Comparison of ENCODE assay signal across 8 cellular contexts in the genomic region with DNA sequence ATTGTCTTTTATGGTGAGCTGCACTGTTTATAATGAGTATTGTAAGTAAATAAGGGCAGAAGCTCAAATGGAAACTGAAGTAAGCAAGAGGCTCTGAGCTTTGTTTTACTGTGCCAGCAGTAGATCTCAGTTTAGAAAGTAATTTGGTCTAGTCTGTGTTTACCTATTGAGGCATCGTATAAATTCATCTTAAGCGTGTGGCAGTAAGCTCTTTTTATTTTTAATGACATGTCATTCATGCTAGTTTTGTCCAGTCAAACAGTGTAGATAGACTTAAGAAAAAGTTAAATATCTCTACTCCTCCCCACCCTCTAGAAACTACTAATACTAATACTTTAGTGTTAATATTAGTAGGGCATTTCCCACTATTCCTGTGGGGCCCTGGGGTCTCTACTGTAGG. TPM values are rescaled to one million over a fixed set of nuclear protein-coding genes. Genes with fewer than 3 reads are reported as not detected.
DNase-seq lines count a peak whose midpoint lies in the region; ATAC-seq and TF ChIP-seq lines count a peak whose summit lies in the region.

No MANE protein-coding gene starts in this region.

- no peak for TF ChIP-seq CTCF in left ventricle myocardium inferior (IDR thresholded peaks at IDR 0.05; ENCODE audit: borderline replicate concordance)
- TF ChIP-seq CTCF in ascending aorta (IDR thresholded peaks at IDR 0.05), result no peak
- no peak for TF ChIP-seq CTCF in right lobe of liver (IDR thresholded peaks at IDR 0.05)
- TF ChIP-seq CTCF in adrenal gland (IDR thresholded peaks at IDR 0.05), result no peak

- H3K9me3 ChIP-seq in left ventricle myocardium inferior (replicated peaks) (no peaks in the 10 kb centered on the region), ascending aorta (no peaks in the 10 kb centered on the region), right lobe of liver (no peaks in the 10 kb centered on the region), adrenal gland (replicated peaks in 1 of 3) (no peaks in the 10 kb centered on the region)

- peak in 1 of 4 donors; percentile 9 for ATAC-seq in right lobe of liver

- H3K4me3 ChIP-seq in left ventricle myocardium inferior (peak overlapping the region; percentile 88), ascending aorta (peak overlapping the region; percentile 85 to 93), right lobe of liver (peak overlapping the region in 2 of 3 donors; percentile 77 to 80), adrenal gland (peak overlapping the region in 1 of 4 donors; percentile 73)

- peak overlapping the region; percentile 3 for H3K27ac ChIP-seq in left ventricle myocardium inferior (replicated peaks)
- peak overlapping the region; percentile 92 to 97 for H3K27ac ChIP-seq in ascending aorta
- H3K27ac ChIP-seq in right lobe of liver, result peak overlapping the region; percentile 95 to 96 (median 95)
- H3K27ac ChIP-seq in adrenal gland, result peak overlapping the region in 2 of 5 donors; percentile 9 to 46

- no peaks in the 10 kb centered on the region for H3K27me3 ChIP-seq in left ventricle myocardium inferior (ENCODE audit: low read depth)
- H3K27me3 ChIP-seq in ascending aorta, result no peaks in the 10 kb centered on the region
- no peaks in the 10 kb centered on the region for H3K27me3 ChIP-seq in right lobe of liver
- H3K27me3 ChIP-seq in adrenal gland, result no peaks in the 10 kb centered on the region

- 26% methylated on average over 2 of the region's 2 CpGs for whole genome bisulfite sequencing in right lobe of liver (ENCODE audit: insufficient coverage, low coverage, low lambda C conversion rate, missing lambda C conversion rate)
- 43 to 57% (median 53%) methylated on average over 2 of the region's 2 CpGs for WGBS in adrenal gland, 4 donors

- TF ChIP-seq POLR2A in right lobe of liver (IDR thresholded peaks at IDR 0.05), result no peak
- no peak for TF ChIP-seq POLR2A in adrenal gland (IDR thresholded peaks at IDR 0.05)

- H3K4me1 ChIP-seq in left ventricle myocardium inferior (peaks cover 56% of the 10 kb centered on the region), ascending aorta (peaks cover 6 to 18% of the 10 kb centered on the region in 2 donors), right lobe of liver (peaks cover 0 to 37% (median 14%) of the 10 kb centered on the region in 4 donors), adrenal gland (replicated peaks in 1 of 2) (peaks cover 2 to 31% of the 10 kb centered on the region in 2 donors)

- H3K36me3 ChIP-seq in left ventricle myocardium inferior (no peaks in the 10 kb centered on the region), ascending aorta (no peaks in the 10 kb centered on the region), right lobe of liver (no peaks in the 10 kb centered on the region), adrenal gland (replicated peaks in 1 of 2) (no peaks in the 10 kb centered on the region)

- DNase-seq in left ventricle myocardium inferior (no peak), cardiac septum (ENCODE audit: low spot score) (no peak), ascending aorta (ENCODE audit: low spot score in 2 of 2) (no peak), right lobe of liver (no peak), activated gamma-delta T cell treated with Interleukin-2 at 50 U/mL for 16 hours (no peak), kidney glomerular epithelial cell (lab: John Stamatoyannopoulos, UW) (no peak), adrenal gland (no peak)
- no peak for DNase-seq in stimulated activated CD4-positive, alpha-beta T cell treated with anti-CD3 and anti-CD28 coated beads, Interleukin-12 subunit alpha, Interleukin-12 subunit beta, amount 100 ng/mL, for 4 hours

- intact Hi-C loops in left ventricle myocardium inferior (cut with micrococcal nuclease), result loop anchor here (10.0 kb wide), 1 partner anchor 47 kb away; no protein-coding TSS in a partner anchor
- intact Hi-C loops in cardiac septum (cut with DNase I), result loop anchor here (2.0 to 5.0 kb wide), 3 partner anchors 51 to 509 kb away; a partner anchor contains a TSS
- intact Hi-C loops in ascending aorta (cut with DNase I), result loop anchor here (2.0 to 5.0 kb wide), 3 partner anchors 17 to 509 kb away; a partner anchor contains a TSS
- intact Hi-C loops in right lobe of liver (cut with DNase I), result no loop called here
- intact Hi-C loops in adrenal gland (cut with DNase I), result loop anchor here (5.0 to 10.0 kb wide), 3 partner anchors 49 to 169 kb away; no protein-coding TSS in a partner anchor

RNA-seq across cellular contexts. Expression of a gene that starts 2.0 kb away (rescaled TPM):
- total RNA-seq in left ventricle myocardium inferior (46.2 TPM), cardiac septum (49.0 TPM), ascending aorta (49.6 TPM), right lobe of liver (10 to 100 TPM; 41.8 to 78.5 (median 48.9) TPM), adrenal gland (10 to 100 TPM; 51.3 to 92.3 (median 67.5) TPM)
- 10 to 100 TPM in 1 of 3 donors, 1 to 10 TPM in 2; 7.5 to 37.0 (median 7.5) TPM for polyA plus RNA-seq in adrenal gland

Comparison
In these comparisons a context has a peak if more than half of its experiments do, and no peak if none do; other contexts are left out.
1. intact Hi-C loops: an anchor here in left ventricle myocardium inferior (10.0 kb wide), cardiac septum (2.0 to 5.0 kb wide), ascending aorta (2.0 to 5.0 kb wide) and adrenal gland (5.0 to 10.0 kb wide); none called in right lobe of liver.